17 cellular contexts compared by ENCODE assay signal in genomic region chr2:180907731-180908130, GRCh38.
A peak's percentile ranks its signal among the peaks of the same experiment; 100 is the strongest.
DNase-seq lines count a peak whose midpoint lies in the region; ATAC-seq, FAIRE-seq and TF ChIP-seq lines count a peak whose summit lies in the region.
"Had no signal": no experiment of that assay in that cellular context is flagged by ENCODE, and none has a peak within 500 bp of the region (broad histone marks: within the 10 kb centered on the region; RNA-seq: fewer than 3 reads in every experiment).

No MANE protein-coding gene starts in this region.

- no peak overlapping the region for H3K4me3 ChIP-seq in fibroblast of pulmonary artery (replicated peaks; ENCODE audit: low read depth, low read length)
- H3K4me3 ChIP-seq: A549, esophagus muscularis mucosa, PC-9 had no signal

- FAIRE-seq in urothelium cell line (lab: Jason Lieb, UNC), result no peak
- FAIRE-seq: A549, D721Med had no signal

- DNase-seq in NCI-H510A treated with DMSO at 0.1 percent for 48 hours (lab: John Stamatoyannopoulos, UW), result peak; percentile 26
- DNase-seq in NCI-H510A (lab: John Stamatoyannopoulos, UW), result no peak
- DNase-seq in fibroblast of pulmonary artery (ENCODE audit: low read depth), result peak; percentile 28
- DNase-seq in urothelium cell line (ENCODE audit: low spot score), result peak; percentile 10
- no peak for DNase-seq in NCI-H748 (lab: John Stamatoyannopoulos, UW; ENCODE audit: unreplicated experiment)
- no peak for DNase-seq in NCI-H2029 (lab: John Stamatoyannopoulos, UW)
- DNase-seq in GM19238 (ENCODE audit: insufficient read length, low spot score), result no peak
- DNase-seq: activated CD8-positive, alpha-beta memory T cell treated with anti-CD3 and anti-CD28 coated beads, Interleukin-2, amount 50 U/mL, for 4 hours; NCI-H1048; nucleus accumbens; PC-9; T-cell had no signal

- TF ChIP-seq CTCF in fibroblast of pulmonary artery (IDR thresholded peaks at IDR 0.05; ENCODE audit: low read length, missing control alignments), result no peak

- ATAC-seq in SK-N-SH treated with all-trans-retinoic acid at 6 μM for 48 hours, result peak; percentile 95
- ATAC-seq: A549; activated CD4-positive, CD25-positive, alpha-beta regulatory T cell treated with anti-CD3 and anti-CD28 coated beads, Interleukin-2, amount 50 U/mL, for 24 hours; T-cell had no signal

TF ChIP-seq in SK-N-SH treated with all-trans-retinoic acid at 6 μM for 48 hours, 23 proteins besides CTCF, POLR2A, EP300 and RAD21:
- TF ChIP-seq CSRNP3 (CRISPR knock-in tag; IDR thresholded peaks at IDR 0.05), result no peak
- TF ChIP-seq GLIS3 (CRISPR knock-in tag; IDR thresholded peaks at IDR 0.05), result no peak
- peak; percentile 58; the same call in 1 of the 2 replicates for TF ChIP-seq TOX (CRISPR knock-in tag; IDR thresholded peaks at IDR 0.05; ENCODE audit: borderline replicate concordance)

Comparison
In these comparisons a context has a peak if more than half of its experiments do, and no peak if none do; other contexts are left out.
1. DNase-seq: peak in NCI-H510A treated with DMSO at 0.1 percent for 48 hours (single experiment), fibroblast of pulmonary artery (single experiment) and urothelium cell line (single experiment); none in NCI-H510A (single experiment), NCI-H748 (single experiment), NCI-H2029 (single experiment) and GM19238 (single experiment).